1 cellular context compared by ENCODE assay signal in the genomic region with DNA sequence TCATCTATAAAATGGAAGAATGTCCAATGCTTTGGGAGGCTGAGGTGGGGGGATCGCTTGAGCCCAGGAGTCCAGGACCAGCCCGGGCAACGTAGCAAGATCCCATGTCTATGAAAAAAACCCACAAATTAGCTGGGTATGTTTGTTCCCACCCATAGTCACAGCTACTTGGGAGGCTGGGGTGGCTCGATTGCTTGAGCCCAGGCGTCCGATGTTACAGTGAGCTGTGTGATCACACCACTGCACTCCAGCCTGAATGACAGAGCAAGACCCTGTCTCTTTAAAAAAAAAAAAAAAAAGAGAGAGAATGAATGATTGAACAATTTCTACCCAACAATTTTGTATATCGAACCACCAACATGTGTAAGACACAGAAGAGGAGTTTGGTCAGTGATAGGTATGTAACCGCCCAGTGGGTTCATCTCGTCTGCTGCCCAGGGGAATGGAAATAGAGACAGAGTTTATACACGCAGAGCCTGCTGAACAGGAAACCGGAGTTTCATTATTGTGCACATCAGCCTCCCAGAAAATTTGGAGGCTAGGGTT.
A peak's percentile ranks its signal among the peaks of the same experiment; 100 is the strongest.
TF ChIP-seq lines count a peak whose summit lies in the region.

No MANE protein-coding gene starts in this region.

TF ChIP-seq in HepG2, 621 proteins besides CTCF, POLR2A, EP300 and RAD21:
- TF ChIP-seq HCFC1 (IDR thresholded peaks at IDR 0.05; ENCODE audit: low read depth, low read length) (no peak), ZNF501 (CRISPR knock-in tag; IDR thresholded peaks at IDR 0.05) (no peak), ZFAT (CRISPR knock-in tag; conservative IDR thresholded peaks at IDR 0.05) (no peak), NCOA5 (CRISPR knock-in tag; IDR thresholded peaks at IDR 0.05) (no peak), ZNF121 (CRISPR knock-in tag; IDR thresholded peaks at IDR 0.05) (peak; percentile 98), RFXANK (CRISPR knock-in tag; IDR thresholded peaks at IDR 0.05) (no peak), NFIC (IDR thresholded peaks at IDR 0.05; ENCODE audit: low read length) (peak; percentile 13; the same call in 1 of the 2 replicates), MTF2 (CRISPR knock-in tag; IDR thresholded peaks at IDR 0.05; ENCODE audit: borderline replicate concordance) (no peak), HNRNPH1 (optimal IDR thresholded peaks at IDR 0.05; ENCODE audit: low read depth, low read length) (no peak), ZNF558 (CRISPR knock-in tag; IDR thresholded peaks at IDR 0.05; ENCODE audit: borderline replicate concordance) (no peak), ZNF24 (IDR thresholded peaks at IDR 0.05) (0 out of 2 replicates have a peak, but pooled peaks have one; percentile 56), ZNF552 (CRISPR knock-in tag; IDR thresholded peaks at IDR 0.05; ENCODE audit: borderline replicate concordance) (no peak), TCF7L2 (IDR thresholded peaks at IDR 0.05; ENCODE audit: low read depth, low read length) (no peak), HMG20B (CRISPR knock-in tag; conservative IDR thresholded peaks at IDR 0.05) (no peak), ZNF333 (CRISPR knock-in tag; IDR thresholded peaks at IDR 0.05; ENCODE audit: borderline replicate concordance) (no peak), THYN1 (CRISPR knock-in tag; IDR thresholded peaks at IDR 0.05; ENCODE audit: borderline replicate concordance, low read depth) (no peak), EEA1 (CRISPR knock-in tag; IDR thresholded peaks at IDR 0.05; ENCODE audit: borderline replicate concordance) (no peak), AKAP8 (CRISPR knock-in tag; IDR thresholded peaks at IDR 0.05) (no peak), NAIF1 (CRISPR knock-in tag; IDR thresholded peaks at IDR 0.05; ENCODE audit: borderline replicate concordance) (0 out of 2 replicates have a peak, but pooled peaks have one; percentile 29), ZNF549 (CRISPR knock-in tag; IDR thresholded peaks at IDR 0.05) (no peak), ZNF367 (CRISPR knock-in tag; IDR thresholded peaks at IDR 0.05; ENCODE audit: borderline replicate concordance) (no peak), LCORL (IDR thresholded peaks at IDR 0.05) (no peak), LCORL (CRISPR knock-in tag; IDR thresholded peaks at IDR 0.05) (no peak), MYC (CRISPR knock-in tag; IDR thresholded peaks at IDR 0.05; ENCODE audit: borderline replicate concordance) (no peak)
- TF ChIP-seq, protein P1, sequence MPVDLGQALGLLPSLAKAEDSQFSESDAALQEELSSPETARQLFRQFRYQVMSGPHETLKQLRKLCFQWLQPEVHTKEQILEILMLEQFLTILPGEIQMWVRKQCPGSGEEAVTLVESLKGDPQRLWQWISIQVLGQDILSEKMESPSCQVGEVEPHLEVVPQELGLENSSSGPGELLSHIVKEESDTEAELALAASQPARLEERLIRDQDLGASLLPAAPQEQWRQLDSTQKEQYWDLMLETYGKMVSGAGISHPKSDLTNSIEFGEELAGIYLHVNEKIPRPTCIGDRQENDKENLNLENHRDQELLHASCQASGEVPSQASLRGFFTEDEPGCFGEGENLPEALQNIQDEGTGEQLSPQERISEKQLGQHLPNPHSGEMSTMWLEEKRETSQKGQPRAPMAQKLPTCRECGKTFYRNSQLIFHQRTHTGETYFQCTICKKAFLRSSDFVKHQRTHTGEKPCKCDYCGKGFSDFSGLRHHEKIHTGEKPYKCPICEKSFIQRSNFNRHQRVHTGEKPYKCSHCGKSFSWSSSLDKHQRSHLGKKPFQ (CRISPR knock-in tag; IDR thresholded peaks at IDR 0.05; ENCODE audit: insufficient replicate concordance), result peak; percentile 27
- TF ChIP-seq, protein P2, sequence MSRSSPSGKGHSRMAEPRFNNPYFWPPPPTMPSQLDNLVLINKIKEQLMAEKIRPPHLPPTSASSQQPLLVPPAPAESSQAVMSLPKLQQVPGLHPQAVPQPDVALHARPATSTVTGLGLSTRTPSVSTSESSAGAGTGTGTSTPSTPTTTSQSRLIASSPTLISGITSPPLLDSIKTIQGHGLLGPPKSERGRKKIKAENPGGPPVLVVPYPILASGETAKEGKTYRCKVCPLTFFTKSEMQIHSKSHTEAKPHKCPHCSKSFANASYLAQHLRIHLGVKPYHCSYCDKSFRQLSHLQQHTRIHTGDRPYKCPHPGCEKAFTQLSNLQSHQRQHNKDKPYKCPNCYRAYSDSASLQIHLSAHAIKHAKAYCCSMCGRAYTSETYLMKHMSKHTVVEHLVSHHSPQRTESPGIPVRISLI (CRISPR knock-in tag; IDR thresholded peaks at IDR 0.05; ENCODE audit: borderline replicate concordance), result peak; percentile 69
- TF ChIP-seq, protein P3, sequence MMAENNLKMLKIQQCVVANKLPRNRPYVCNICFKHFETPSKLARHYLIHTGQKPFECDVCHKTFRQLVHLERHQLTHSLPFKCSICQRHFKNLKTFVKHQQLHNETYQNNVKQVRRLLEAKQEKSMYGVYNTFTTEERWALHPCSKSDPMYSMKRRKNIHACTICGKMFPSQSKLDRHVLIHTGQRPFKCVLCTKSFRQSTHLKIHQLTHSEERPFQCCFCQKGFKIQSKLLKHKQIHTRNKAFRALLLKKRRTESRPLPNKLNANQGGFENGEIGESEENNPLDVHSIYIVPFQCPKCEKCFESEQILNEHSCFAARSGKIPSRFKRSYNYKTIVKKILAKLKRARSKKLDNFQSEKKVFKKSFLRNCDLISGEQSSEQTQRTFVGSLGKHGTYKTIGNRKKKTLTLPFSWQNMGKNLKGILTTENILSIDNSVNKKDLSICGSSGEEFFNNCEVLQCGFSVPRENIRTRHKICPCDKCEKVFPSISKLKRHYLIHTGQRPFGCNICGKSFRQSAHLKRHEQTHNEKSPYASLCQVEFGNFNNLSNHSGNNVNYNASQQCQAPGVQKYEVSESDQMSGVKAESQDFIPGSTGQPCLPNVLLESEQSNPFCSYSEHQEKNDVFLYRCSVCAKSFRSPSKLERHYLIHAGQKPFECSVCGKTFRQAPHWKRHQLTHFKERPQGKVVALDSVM (CRISPR knock-in tag; IDR thresholded peaks at IDR 0.05), result no peak
- TF ChIP-seq, protein P4, sequence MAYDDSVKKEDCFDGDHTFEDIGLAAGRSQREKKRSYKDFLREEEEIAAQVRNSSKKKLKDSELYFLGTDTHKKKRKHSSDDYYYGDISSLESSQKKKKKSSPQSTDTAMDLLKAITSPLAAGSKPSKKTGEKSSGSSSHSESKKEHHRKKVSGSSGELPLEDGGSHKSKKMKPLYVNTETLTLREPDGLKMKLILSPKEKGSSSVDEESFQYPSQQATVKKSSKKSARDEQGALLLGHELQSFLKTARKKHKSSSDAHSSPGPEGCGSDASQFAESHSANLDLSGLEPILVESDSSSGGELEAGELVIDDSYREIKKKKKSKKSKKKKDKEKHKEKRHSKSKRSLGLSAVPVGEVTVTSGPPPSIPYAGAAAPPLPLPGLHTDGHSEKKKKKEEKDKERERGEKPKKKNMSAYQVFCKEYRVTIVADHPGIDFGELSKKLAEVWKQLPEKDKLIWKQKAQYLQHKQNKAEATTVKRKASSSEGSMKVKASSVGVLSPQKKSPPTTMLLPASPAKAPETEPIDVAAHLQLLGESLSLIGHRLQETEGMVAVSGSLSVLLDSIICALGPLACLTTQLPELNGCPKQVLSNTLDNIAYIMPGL (CRISPR knock-in tag; IDR thresholded peaks at IDR 0.05; ENCODE audit: borderline replicate concordance in 1 of 2, low read depth in 1 of 2), result no peak
- TF ChIP-seq, protein P5, sequence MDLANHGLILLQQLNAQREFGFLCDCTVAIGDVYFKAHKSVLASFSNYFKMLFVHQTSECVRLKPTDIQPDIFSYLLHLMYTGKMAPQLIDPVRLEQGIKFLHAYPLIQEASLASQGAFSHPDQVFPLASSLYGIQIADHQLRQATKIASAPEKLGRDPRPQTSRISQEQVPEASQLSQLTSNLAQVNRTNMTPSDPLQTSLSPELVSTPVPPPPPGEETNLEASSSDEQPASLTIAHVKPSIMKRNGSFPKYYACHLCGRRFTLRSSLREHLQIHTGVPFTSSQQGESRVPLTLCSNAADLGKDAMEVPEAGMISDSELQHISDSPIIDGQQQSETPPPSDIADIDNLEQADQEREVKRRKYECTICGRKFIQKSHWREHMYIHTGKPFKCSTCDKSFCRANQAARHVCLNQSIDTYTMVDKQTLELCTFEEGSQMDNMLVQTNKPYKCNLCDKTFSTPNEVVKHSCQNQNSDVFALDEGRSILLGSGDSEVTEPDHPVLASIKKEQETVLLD (CRISPR knock-in tag; IDR thresholded peaks at IDR 0.05; ENCODE audit: low read depth), result no peak
- TF ChIP-seq, protein P6, sequence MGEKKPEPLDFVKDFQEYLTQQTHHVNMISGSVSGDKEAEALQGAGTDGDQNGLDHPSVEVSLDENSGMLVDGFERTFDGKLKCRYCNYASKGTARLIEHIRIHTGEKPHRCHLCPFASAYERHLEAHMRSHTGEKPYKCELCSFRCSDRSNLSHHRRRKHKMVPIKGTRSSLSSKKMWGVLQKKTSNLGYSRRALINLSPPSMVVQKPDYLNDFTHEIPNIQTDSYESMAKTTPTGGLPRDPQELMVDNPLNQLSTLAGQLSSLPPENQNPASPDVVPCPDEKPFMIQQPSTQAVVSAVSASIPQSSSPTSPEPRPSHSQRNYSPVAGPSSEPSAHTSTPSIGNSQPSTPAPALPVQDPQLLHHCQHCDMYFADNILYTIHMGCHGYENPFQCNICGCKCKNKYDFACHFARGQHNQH (CRISPR knock-in tag; IDR thresholded peaks at IDR 0.05), result no peak
- TF ChIP-seq, protein P7, sequence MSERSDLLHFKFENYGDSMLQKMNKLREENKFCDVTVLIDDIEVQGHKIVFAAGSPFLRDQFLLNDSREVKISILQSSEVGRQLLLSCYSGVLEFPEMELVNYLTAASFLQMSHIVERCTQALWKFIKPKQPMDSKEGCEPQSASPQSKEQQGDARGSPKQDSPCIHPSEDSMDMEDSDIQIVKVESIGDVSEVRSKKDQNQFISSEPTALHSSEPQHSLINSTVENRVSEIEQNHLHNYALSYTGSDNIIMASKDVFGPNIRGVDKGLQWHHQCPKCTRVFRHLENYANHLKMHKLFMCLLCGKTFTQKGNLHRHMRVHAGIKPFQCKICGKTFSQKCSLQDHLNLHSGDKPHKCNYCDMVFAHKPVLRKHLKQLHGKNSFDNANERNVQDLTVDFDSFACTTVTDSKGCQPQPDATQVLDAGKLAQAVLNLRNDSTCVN (CRISPR knock-in tag; IDR thresholded peaks at IDR 0.05; ENCODE audit: borderline replicate concordance), result 0 out of 2 replicates have a peak, but pooled peaks have one; percentile 2
- TF ChIP-seq, protein P8, sequence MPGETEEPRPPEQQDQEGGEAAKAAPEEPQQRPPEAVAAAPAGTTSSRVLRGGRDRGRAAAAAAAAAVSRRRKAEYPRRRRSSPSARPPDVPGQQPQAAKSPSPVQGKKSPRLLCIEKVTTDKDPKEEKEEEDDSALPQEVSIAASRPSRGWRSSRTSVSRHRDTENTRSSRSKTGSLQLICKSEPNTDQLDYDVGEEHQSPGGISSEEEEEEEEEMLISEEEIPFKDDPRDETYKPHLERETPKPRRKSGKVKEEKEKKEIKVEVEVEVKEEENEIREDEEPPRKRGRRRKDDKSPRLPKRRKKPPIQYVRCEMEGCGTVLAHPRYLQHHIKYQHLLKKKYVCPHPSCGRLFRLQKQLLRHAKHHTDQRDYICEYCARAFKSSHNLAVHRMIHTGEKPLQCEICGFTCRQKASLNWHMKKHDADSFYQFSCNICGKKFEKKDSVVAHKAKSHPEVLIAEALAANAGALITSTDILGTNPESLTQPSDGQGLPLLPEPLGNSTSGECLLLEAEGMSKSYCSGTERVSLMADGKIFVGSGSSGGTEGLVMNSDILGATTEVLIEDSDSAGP (CRISPR knock-in tag; IDR thresholded peaks at IDR 0.05; ENCODE audit: borderline replicate concordance), result peak; percentile 88
